In genomic region chr20:59221881-59222238, GRCh38 we compare ENCODE assay signal across 9 cellular contexts. TPM values are rescaled to one million over a fixed set of nuclear protein-coding genes. Genes with fewer than 3 reads are reported as not detected.
DNase-seq lines count a peak whose midpoint lies in the region; ATAC-seq, FAIRE-seq and TF ChIP-seq lines count a peak whose summit lies in the region.
"Had no signal": no experiment of that assay in that cellular context is flagged by ENCODE, and none has a peak within 500 bp of the region (broad histone marks: within the 10 kb centered on the region; RNA-seq: fewer than 3 reads in every experiment).

No MANE protein-coding gene starts in this region.

- H3K36me3 ChIP-seq in CD4-positive, alpha-beta memory T cell (ENCODE audit: insufficient read depth, low read length): peaks cover 24% of the 10 kb centered on the region
- no peaks in the 10 kb centered on the region for H3K36me3 ChIP-seq in NT2/D1 (ENCODE audit: insufficient read depth, insufficient read length, low read length)

- H3K27ac ChIP-seq in CD4-positive, alpha-beta memory T cell (ENCODE audit: low read depth, low read length): peak overlapping the region; percentile 36

- H3K4me1 Mint-ChIP-seq in CD4-positive, alpha-beta memory T cell: peaks cover 9 to 32% (median 22%) of the 10 kb centered on the region in 4 donors
- H3K4me1 Mint-ChIP-seq in osteocyte (ENCODE audit: unreplicated experiment): peaks cover 4% of the 10 kb centered on the region

- CTCF ChIA-PET in CD4-positive, alpha-beta memory T cell (lab: Charles Lee; ENCODE audit: partially characterized antibody): interaction anchor here (0.8 to 5.3 kb wide), 30 partner anchors 8 to 358 kb away, joined by 3 to 73 read pairs (median 5); partner anchors contain the start of gene PRELID3B

- H3K4me1 ChIP-seq in CD4-positive, alpha-beta memory T cell (ENCODE audit: insufficient read depth, low read length): peaks cover 20% of the 10 kb centered on the region
- H3K4me1 ChIP-seq in NT2/D1 (ENCODE audit: insufficient read depth, insufficient read length): peaks cover 5% of the 10 kb centered on the region

- FAIRE-seq in GM12892 (lab: Jason Lieb, UNC): no peak

- no peak for DNase-seq in CD4-positive, alpha-beta memory T cell
- no peak for DNase-seq in NT2/D1 (ENCODE audit: low read depth, low spot score)
- DNase-seq in epithelial cell of esophagus (ENCODE audit: low read depth): no peak
- DNase-seq in osteocyte (ENCODE audit: extremely low spot score, unreplicated experiment): no peak
- no peak for DNase-seq in NCI-H1092 treated with DMSO at 0.1 percent for 48 hours (lab: John Stamatoyannopoulos, UW)
- no peak for DNase-seq in GM12892 (ENCODE audit: insufficient read length)
- DNase-seq in activated CD8-positive, alpha-beta memory T cell treated with anti-CD3 and anti-CD28 coated beads, Interleukin-2, amount 50 U/mL, for 4 hours: no peak

- ATAC-seq in GM18858 (IDR thresholded peaks at IDR 0.05; ENCODE audit: unreplicated experiment): no peak

- H3K27ac Mint-ChIP-seq in CD4-positive, alpha-beta memory T cell: peak overlapping the region in 6 of 7 donors; percentile 36 to 84 (median 68)
- no peak overlapping the region for H3K27ac Mint-ChIP-seq in osteocyte (ENCODE audit: unreplicated experiment)

- H3K4me3 ChIP-seq in CD4-positive, alpha-beta memory T cell (ENCODE audit: low read length in 2 of 2): peak overlapping the region in 1 of 2 donors; percentile 30
- H3K4me3 ChIP-seq in NT2/D1 (ENCODE audit: insufficient read length, low read depth) (peak overlapping the region; percentile 45), epithelial cell of esophagus (ENCODE audit: low read length) (peak overlapping the region; percentile 46)

- peaks cover 20 to 55% of the 10 kb centered on the region in 2 donors for H3K36me3 Mint-ChIP-seq in CD4-positive, alpha-beta memory T cell
- H3K36me3 Mint-ChIP-seq in osteocyte (ENCODE audit: unreplicated experiment): no peaks in the 10 kb centered on the region

- H3K27me3 ChIP-seq in CD4-positive, alpha-beta memory T cell (ENCODE audit: insufficient read depth, low read length): no peaks in the 10 kb centered on the region
- H3K27me3 ChIP-seq in NT2/D1 (ENCODE audit: insufficient read depth, insufficient read length): peaks cover 58% of the 10 kb centered on the region

- no peaks in the 10 kb centered on the region for H3K9me3 ChIP-seq in CD4-positive, alpha-beta memory T cell (ENCODE audit: control insufficient read depth in 1 of 2, low read length in 2 of 2)
- no peaks in the 10 kb centered on the region for H3K9me3 ChIP-seq in NT2/D1 (ENCODE audit: insufficient read depth, low read length)

- peak overlapping the region; percentile 39 to 76 (median 59) for H3K4me3 Mint-ChIP-seq in CD4-positive, alpha-beta memory T cell
- peak overlapping the region; percentile 30 for H3K4me3 Mint-ChIP-seq in osteocyte (ENCODE audit: unreplicated experiment)

- POLR2A ChIA-PET in CD4-positive, alpha-beta memory T cell (lab: Charles Lee; ENCODE audit: partially characterized antibody): interaction anchor here (1.0 to 1.9 kb wide), 10 partner anchors 32 to 190 kb away, joined by 3 to 11 read pairs (median 6); partner anchors contain the start of genes ATP5F1E and PRELID3B

- peaks cover 0 to 2% (median 0%) of the 10 kb centered on the region in 8 donors for H3K9me3 Mint-ChIP-seq in CD4-positive, alpha-beta memory T cell
- no peaks in the 10 kb centered on the region for H3K9me3 Mint-ChIP-seq in osteocyte (ENCODE audit: unreplicated experiment)

- no peaks in the 10 kb centered on the region for H3K27me3 Mint-ChIP-seq in CD4-positive, alpha-beta memory T cell
- H3K27me3 Mint-ChIP-seq in osteocyte (ENCODE audit: unreplicated experiment): peaks cover 33% of the 10 kb centered on the region

- H3K9ac ChIP-seq in NT2/D1 (ENCODE audit: insufficient read length, low read depth): peak overlapping the region; percentile 66

- TF ChIP-seq CTCF in epithelial cell of esophagus (IDR thresholded peaks at IDR 0.05; ENCODE audit: insufficient read depth, low read depth, low read length, missing control alignments): no peak
- TF ChIP-seq CTCF in osteocyte (IDR thresholded peaks at IDR 0.05): no peak

- intact Hi-C loops in CD4-positive, alpha-beta memory T cell (cut with micrococcal nuclease): loop anchor here (1.0 to 5.0 kb wide), 5 partner anchors 75 to 352 kb away; no protein-coding TSS in a partner anchor

- TF ChIP-seq POLR2A in GM12892 (IDR thresholded peaks at IDR 0.05; ENCODE audit: low read depth, low read length): no peak

RNA-seq across cellular contexts. Expression of gene ZNF831, which starts 58.2 kb away (rescaled TPM):
- total RNA-seq in CD4-positive, alpha-beta memory T cell: 10 to 100 TPM; 46.8 to 49.0 TPM
- polyA plus RNA-seq in CD4-positive, alpha-beta memory T cell: 10 to 100 TPM in 1 of 2 donors, 1 to 10 TPM in 1; 7.8 to 12.1 TPM
- not detected in 2 replicates for total RNA-seq in osteocyte
- 0.11 TPM for polyA plus RNA-seq in GM12892 (2012; ENCODE audit: missing spikeins)
- total RNA-seq: glomerular endothelial cell had no signal

Comparison
In these comparisons a context has a peak if more than half of its experiments do, and no peak if none do; other contexts are left out.
1. RNA of gene ZNF831, which starts 58.2 kb away (total RNA-seq): 46.8 to 49.0 TPM in CD4-positive, alpha-beta memory T cell; not detected in osteocyte; every median in the first group is over 10 times any median in the second.